In the genomic region with DNA sequence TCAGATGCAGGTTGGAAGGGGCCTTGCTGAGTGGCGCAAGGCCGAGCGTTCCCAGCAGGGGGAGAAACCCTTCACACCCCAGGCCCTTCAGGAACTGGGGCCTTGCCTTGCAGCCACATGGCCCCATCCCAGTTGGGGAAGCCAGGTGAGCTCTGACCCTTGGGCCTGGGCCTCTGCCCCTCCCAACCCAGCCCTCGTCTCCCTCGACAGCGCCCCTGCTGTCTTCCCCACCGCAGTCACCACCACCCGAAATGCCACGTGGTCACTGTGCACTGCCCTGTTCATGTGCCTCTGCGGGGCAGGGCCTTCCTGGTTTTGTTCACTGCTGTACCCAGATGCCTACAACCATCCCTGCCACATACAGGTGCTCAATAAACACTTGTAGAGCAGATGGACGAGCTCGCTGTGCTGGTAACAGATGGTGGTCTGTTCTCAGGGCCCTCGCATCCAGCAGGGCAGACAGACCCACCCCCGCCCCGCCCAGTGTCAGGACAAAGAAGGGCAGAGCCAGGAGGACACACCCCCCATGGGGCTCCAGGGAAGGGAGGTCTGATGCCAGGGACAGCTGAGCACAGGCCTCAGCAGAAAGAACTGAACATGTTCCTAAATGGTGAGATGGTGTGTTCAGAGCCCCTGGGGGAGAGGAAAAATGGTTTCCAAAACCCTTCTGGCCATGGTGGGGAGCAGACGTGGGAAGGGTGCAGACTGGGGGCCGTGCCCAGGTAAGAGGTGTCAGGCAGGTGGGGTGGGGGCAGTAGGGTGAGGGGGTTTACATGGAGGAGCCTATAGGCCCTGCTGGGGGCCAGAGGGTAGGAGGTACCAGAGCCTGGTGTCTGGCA, we compare ENCODE assay signal across 1 cellular context.
TF ChIP-seq lines count a peak whose summit lies in the region.

No MANE protein-coding gene starts in this region.

TF ChIP-seq in A549, 52 proteins besides CTCF, POLR2A, EP300 and RAD21 (continued from another document):
- TF ChIP-seq, protein P1, sequence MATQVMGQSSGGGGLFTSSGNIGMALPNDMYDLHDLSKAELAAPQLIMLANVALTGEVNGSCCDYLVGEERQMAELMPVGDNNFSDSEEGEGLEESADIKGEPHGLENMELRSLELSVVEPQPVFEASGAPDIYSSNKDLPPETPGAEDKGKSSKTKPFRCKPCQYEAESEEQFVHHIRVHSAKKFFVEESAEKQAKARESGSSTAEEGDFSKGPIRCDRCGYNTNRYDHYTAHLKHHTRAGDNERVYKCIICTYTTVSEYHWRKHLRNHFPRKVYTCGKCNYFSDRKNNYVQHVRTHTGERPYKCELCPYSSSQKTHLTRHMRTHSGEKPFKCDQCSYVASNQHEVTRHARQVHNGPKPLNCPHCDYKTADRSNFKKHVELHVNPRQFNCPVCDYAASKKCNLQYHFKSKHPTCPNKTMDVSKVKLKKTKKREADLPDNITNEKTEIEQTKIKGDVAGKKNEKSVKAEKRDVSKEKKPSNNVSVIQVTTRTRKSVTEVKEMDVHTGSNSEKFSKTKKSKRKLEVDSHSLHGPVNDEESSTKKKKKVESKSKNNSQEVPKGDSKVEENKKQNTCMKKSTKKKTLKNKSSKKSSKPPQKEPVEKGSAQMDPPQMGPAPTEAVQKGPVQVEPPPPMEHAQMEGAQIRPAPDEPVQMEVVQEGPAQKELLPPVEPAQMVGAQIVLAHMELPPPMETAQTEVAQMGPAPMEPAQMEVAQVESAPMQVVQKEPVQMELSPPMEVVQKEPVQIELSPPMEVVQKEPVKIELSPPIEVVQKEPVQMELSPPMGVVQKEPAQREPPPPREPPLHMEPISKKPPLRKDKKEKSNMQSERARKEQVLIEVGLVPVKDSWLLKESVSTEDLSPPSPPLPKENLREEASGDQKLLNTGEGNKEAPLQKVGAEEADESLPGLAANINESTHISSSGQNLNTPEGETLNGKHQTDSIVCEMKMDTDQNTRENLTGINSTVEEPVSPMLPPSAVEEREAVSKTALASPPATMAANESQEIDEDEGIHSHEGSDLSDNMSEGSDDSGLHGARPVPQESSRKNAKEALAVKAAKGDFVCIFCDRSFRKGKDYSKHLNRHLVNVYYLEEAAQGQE (IDR thresholded peaks at IDR 0.05) = no peak
- TF ChIP-seq ZSCAN20 (CRISPR knock-in tag; IDR thresholded peaks at IDR 0.05) (no peak), PHF8 (IDR thresholded peaks at IDR 0.05; ENCODE audit: borderline replicate concordance, low read depth) (no peak), CBX8 (IDR thresholded peaks at IDR 0.05) (no peak), HOXB13 (CRISPR knock-in tag; IDR thresholded peaks at IDR 0.05; ENCODE audit: low read depth) (no peak), TP53 (CRISPR knock-in tag; IDR thresholded peaks at IDR 0.05) (peak; percentile 24; the same call in 1 of the 2 replicates), NR3C1 (IDR thresholded peaks at IDR 0.05) (no peak), MYC (IDR thresholded peaks at IDR 0.05; ENCODE audit: borderline replicate concordance, low read length) (peak; percentile 71; the same call in 1 of the 2 replicates), NFE2L2 (conservative IDR thresholded peaks at IDR 0.05; ENCODE audit: low read length) (no peak), MAFK (IDR thresholded peaks at IDR 0.05; ENCODE audit: partially characterized antibody) (no peak), MAZ (IDR thresholded peaks at IDR 0.05; ENCODE audit: borderline replicate concordance, low read depth, low read length) (no peak), FOXS1 (CRISPR knock-in tag; IDR thresholded peaks at IDR 0.05) (no peak), FOSB (CRISPR knock-in tag; IDR thresholded peaks at IDR 0.05) (peak; percentile 41; the same call in 1 of the 2 replicates), SMC3 (IDR thresholded peaks at IDR 0.05) (no peak), BHLHE40 (IDR thresholded peaks at IDR 0.05; ENCODE audit: low read depth, low read length) (no peak), SREBF2 (IDR thresholded peaks at IDR 0.05) (no peak), RNF2 (IDR thresholded peaks at IDR 0.05; ENCODE audit: borderline replicate concordance, low read depth) (no peak), EHMT2 (IDR thresholded peaks at IDR 0.05; ENCODE audit: low read depth) (no peak), KDM1A (IDR thresholded peaks at IDR 0.05; ENCODE audit: low read depth) (no peak), RCOR1 (IDR thresholded peaks at IDR 0.05; ENCODE audit: low read depth, low read length) (no peak), JUN (IDR thresholded peaks at IDR 0.05) (peak in 1 of 2 experiments; percentile 69; a peak in 4 of 5 replicates), ZFP36 (IDR thresholded peaks at IDR 0.05; ENCODE audit: borderline replicate concordance, partially characterized antibody) (no peak)
- TF ChIP-seq, protein P2, sequence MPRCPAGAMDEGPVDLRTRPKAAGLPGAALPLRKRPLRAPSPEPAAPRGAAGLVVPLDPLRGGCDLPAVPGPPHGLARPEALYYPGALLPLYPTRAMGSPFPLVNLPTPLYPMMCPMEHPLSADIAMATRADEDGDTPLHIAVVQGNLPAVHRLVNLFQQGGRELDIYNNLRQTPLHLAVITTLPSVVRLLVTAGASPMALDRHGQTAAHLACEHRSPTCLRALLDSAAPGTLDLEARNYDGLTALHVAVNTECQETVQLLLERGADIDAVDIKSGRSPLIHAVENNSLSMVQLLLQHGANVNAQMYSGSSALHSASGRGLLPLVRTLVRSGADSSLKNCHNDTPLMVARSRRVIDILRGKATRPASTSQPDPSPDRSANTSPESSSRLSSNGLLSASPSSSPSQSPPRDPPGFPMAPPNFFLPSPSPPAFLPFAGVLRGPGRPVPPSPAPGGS (IDR thresholded peaks at IDR 0.05) = peak; percentile 24; the same call in 1 of the 3 replicates
- TF ChIP-seq, protein P3, sequence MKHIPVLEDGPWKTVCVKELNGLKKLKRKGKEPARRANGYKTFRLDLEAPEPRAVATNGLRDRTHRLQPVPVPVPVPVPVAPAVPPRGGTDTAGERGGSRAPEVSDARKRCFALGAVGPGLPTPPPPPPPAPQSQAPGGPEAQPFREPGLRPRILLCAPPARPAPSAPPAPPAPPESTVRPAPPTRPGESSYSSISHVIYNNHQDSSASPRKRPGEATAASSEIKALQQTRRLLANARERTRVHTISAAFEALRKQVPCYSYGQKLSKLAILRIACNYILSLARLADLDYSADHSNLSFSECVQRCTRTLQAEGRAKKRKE (CRISPR knock-in tag; IDR thresholded peaks at IDR 0.05; ENCODE audit: low read depth) = no peak
- TF ChIP-seq, protein P4, sequence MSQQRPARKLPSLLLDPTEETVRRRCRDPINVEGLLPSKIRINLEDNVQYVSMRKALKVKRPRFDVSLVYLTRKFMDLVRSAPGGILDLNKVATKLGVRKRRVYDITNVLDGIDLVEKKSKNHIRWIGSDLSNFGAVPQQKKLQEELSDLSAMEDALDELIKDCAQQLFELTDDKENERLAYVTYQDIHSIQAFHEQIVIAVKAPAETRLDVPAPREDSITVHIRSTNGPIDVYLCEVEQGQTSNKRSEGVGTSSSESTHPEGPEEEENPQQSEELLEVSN (IDR thresholded peaks at IDR 0.05; ENCODE audit: borderline replicate concordance, low read depth) = peak; percentile 70; the same call in 1 of the 2 replicates
